1 cellular context compared by ENCODE assay signal in the genomic region with DNA sequence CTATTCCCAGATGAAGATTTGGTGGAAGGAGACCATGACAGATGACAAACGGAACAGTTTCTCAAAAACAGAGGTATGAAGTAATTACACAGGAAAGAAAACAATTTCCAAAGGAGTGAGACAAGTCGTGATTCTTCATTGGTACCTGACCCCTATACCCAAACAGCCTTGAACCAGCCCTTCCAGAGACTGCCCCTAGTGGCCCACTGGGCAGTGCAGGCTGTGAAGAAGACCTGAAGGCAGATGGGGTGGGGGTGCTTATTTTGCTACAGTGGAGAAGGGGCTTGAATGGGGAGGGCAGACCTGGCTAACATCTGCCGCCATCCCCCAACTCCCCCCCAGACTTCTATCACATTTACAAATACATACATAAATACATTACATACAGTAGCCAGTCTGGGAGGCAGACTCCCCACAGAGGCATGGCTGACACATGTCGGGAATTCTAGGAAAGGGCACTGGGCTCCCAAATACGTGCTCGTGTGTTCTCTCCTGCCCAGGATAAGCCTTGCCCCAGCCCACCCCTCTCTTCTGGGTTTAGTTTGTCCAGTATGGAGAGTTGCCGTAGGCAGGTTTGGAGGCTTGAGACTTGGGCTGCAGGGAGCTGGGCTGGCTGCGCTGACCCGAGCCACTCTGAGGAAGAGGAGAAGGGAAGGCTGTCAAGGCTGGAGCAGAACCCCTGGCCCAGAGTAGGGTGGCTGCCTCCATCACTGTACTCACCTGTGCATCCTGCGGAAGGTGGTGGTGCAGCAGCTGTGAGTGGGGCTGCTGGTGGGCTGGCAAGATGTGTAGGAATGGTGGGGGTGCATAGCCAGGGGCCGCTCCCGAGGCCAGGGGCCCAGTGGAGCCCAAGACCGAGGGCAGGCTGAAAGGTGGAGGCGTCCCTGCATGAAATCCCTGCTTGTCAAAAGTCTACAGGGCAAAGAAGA.
TF ChIP-seq lines count a peak whose summit lies in the region.

No MANE protein-coding gene starts in this region.

TF ChIP-seq in A549, 52 proteins besides CTCF, POLR2A, EP300 and RAD21 (continued from another document):
- TF ChIP-seq, protein P1, sequence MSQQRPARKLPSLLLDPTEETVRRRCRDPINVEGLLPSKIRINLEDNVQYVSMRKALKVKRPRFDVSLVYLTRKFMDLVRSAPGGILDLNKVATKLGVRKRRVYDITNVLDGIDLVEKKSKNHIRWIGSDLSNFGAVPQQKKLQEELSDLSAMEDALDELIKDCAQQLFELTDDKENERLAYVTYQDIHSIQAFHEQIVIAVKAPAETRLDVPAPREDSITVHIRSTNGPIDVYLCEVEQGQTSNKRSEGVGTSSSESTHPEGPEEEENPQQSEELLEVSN (IDR thresholded peaks at IDR 0.05; ENCODE audit: borderline replicate concordance, low read depth): no peak
- no peak for TF ChIP-seq ZFP36 (IDR thresholded peaks at IDR 0.05; ENCODE audit: borderline replicate concordance, partially characterized antibody)
- no peak for TF ChIP-seq ZNF302 (CRISPR knock-in tag; IDR thresholded peaks at IDR 0.05)
- no peak for TF ChIP-seq TFCP2L1 (CRISPR knock-in tag; IDR thresholded peaks at IDR 0.05)
- no peak for TF ChIP-seq MYC (IDR thresholded peaks at IDR 0.05; ENCODE audit: borderline replicate concordance, low read length)
- TF ChIP-seq EHF (CRISPR knock-in tag; IDR thresholded peaks at IDR 0.05): no peak
- TF ChIP-seq CHD4 (IDR thresholded peaks at IDR 0.05; ENCODE audit: borderline replicate concordance): no peak
TF ChIP-seq in A549: peak in this region for 0.
